8 cellular contexts compared by ENCODE assay signal in genomic region chr17:74072340-74072739, GRCh38.
"Had no signal": no experiment of that assay in that cellular context is flagged by ENCODE, and none has a peak within 500 bp of the region (broad histone marks: within the 10 kb centered on the region; RNA-seq: fewer than 3 reads in every experiment).

No MANE protein-coding gene starts in this region.

- ATAC-seq: GM12878 had no signal

- FAIRE-seq: G401.6, GM12878, GM12891, GM12892, GM18507, GM19239 had no signal

- DNase-seq: GDM1, GF-D8 had no signal

- H3K4me3 ChIP-seq: GM12878 had no signal
